1 cellular context compared by ENCODE assay signal in the genomic region with DNA sequence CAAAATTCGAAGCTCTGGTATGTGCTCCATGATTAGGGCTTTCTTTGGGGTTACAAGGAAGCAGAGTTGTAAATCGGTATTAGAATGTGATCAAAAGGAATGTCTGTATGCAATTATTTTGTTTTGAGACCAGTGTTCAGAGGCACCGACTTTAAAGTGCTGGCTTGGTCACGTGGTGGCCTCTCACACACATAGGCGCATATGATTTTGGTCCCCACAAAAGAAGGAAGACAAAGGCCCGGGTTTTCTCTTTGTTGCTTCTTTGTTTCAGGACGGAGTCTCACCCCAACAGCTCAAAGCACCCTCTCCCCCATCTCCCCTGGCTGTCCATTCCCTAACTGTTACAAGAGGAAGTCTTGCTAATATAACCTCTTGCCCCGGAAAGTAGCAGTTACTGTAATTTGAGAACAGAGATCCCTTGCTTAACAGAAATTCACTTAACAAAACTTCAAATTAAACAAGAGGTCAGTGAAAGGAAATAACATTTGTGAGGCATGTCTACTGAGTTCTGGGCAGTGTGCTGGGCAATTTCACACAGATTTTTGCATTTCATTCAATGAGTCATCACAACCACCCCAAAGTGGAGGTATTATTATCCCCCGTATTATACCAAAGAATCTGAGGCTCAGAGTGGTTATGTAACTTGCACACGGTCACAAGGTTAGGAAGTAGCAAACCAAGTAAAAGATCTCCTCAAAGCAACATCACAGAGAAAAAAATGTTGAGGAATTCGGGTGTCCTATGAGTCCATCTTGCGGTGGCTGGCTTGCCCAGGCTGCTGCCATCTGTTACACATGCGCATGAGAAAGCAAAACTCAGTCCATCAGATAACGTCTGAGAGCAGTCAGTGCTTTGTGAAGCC.
TF ChIP-seq lines count a peak whose summit lies in the region.

No MANE protein-coding gene starts in this region.

TF ChIP-seq in K562, 482 proteins besides CTCF, POLR2A, EP300 and RAD21 (continued from another document):
- TF ChIP-seq ZNF407 (IDR thresholded peaks at IDR 0.05; ENCODE audit: low read depth) (no peak), RBM15 (IDR thresholded peaks at IDR 0.05; ENCODE audit: insufficient read depth, low read length) (no peak), PCBP1 (IDR thresholded peaks at IDR 0.05; ENCODE audit: low read depth, low read length, poor library complexity, severe bottlenecking) (no peak), ATF7 (IDR thresholded peaks at IDR 0.05) (no peak), MTA1 (IDR thresholded peaks at IDR 0.05; ENCODE audit: borderline replicate concordance) (no peak), CBFA2T2 (conservative IDR thresholded peaks at IDR 0.05) (peak; percentile 31), USF2 (CRISPR knock-in tag; IDR thresholded peaks at IDR 0.05) (peak; percentile 74), DIDO1 (tag; IDR thresholded peaks at IDR 0.05; ENCODE audit: low read depth) (no peak), ZNF133 (CRISPR knock-in tag; IDR thresholded peaks at IDR 0.05) (no peak), HNRNPH1 (optimal IDR thresholded peaks at IDR 0.05; ENCODE audit: low read depth, low read length) (no peak), DPF2 (IDR thresholded peaks at IDR 0.05) (peak; percentile 17; the same call in 1 of the 2 replicates), RBM17 (IDR thresholded peaks at IDR 0.05; ENCODE audit: borderline replicate concordance, low read depth, low read length) (no peak), NRF1 (conservative IDR thresholded peaks at IDR 0.05 in 1 of 2, IDR thresholded peaks at IDR 0.05 in 1 of 2) (peak; percentile 85 to 88), MAFG (tag; conservative IDR thresholded peaks at IDR 0.05) (peak; percentile 43; the same call in 1 of the 2 replicates), BRCA1 (IDR thresholded peaks at IDR 0.05) (no peak), BRCA1 (CRISPR knock-in tag; IDR thresholded peaks at IDR 0.05) (no peak), CCAR2 (IDR thresholded peaks at IDR 0.05; ENCODE audit: low read depth, low read length) (no peak), SETDB1 (IDR thresholded peaks at IDR 0.05; ENCODE audit: low read length) (no peak), ZNF316 (IDR thresholded peaks at IDR 0.05) (peak; percentile 15; the same call in 1 of the 2 replicates), BMI1 (IDR thresholded peaks at IDR 0.05; ENCODE audit: low read length) (no peak), L3MBTL2 (IDR thresholded peaks at IDR 0.05) (peak; percentile 81), YBX1 (IDR thresholded peaks at IDR 0.05) (no peak), ZNF124 (CRISPR knock-in tag; IDR thresholded peaks at IDR 0.05) (no peak), SOX6 (IDR thresholded peaks at IDR 0.05) (no peak), MTF1 (CRISPR knock-in tag; IDR thresholded peaks at IDR 0.05; ENCODE audit: borderline replicate concordance) (no peak), PTTG1 (tag; IDR thresholded peaks at IDR 0.05; ENCODE audit: low read depth) (0 out of 2 replicates have a peak, but pooled peaks have one; percentile 31), GATAD2A (IDR thresholded peaks at IDR 0.05) (no peak)
- TF ChIP-seq, protein P1, sequence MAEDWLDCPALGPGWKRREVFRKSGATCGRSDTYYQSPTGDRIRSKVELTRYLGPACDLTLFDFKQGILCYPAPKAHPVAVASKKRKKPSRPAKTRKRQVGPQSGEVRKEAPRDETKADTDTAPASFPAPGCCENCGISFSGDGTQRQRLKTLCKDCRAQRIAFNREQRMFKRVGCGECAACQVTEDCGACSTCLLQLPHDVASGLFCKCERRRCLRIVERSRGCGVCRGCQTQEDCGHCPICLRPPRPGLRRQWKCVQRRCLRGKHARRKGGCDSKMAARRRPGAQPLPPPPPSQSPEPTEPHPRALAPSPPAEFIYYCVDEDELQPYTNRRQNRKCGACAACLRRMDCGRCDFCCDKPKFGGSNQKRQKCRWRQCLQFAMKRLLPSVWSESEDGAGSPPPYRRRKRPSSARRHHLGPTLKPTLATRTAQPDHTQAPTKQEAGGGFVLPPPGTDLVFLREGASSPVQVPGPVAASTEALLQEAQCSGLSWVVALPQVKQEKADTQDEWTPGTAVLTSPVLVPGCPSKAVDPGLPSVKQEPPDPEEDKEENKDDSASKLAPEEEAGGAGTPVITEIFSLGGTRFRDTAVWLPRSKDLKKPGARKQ (CRISPR knock-in tag; IDR thresholded peaks at IDR 0.05) = no peak
- TF ChIP-seq, protein P2, sequence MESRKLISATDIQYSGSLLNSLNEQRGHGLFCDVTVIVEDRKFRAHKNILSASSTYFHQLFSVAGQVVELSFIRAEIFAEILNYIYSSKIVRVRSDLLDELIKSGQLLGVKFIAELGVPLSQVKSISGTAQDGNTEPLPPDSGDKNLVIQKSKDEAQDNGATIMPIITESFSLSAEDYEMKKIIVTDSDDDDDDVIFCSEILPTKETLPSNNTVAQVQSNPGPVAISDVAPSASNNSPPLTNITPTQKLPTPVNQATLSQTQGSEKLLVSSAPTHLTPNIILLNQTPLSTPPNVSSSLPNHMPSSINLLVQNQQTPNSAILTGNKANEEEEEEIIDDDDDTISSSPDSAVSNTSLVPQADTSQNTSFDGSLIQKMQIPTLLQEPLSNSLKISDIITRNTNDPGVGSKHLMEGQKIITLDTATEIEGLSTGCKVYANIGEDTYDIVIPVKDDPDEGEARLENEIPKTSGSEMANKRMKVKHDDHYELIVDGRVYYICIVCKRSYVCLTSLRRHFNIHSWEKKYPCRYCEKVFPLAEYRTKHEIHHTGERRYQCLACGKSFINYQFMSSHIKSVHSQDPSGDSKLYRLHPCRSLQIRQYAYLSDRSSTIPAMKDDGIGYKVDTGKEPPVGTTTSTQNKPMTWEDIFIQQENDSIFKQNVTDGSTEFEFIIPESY (CRISPR knock-in tag; IDR thresholded peaks at IDR 0.05) = no peak
- TF ChIP-seq, protein P3, sequence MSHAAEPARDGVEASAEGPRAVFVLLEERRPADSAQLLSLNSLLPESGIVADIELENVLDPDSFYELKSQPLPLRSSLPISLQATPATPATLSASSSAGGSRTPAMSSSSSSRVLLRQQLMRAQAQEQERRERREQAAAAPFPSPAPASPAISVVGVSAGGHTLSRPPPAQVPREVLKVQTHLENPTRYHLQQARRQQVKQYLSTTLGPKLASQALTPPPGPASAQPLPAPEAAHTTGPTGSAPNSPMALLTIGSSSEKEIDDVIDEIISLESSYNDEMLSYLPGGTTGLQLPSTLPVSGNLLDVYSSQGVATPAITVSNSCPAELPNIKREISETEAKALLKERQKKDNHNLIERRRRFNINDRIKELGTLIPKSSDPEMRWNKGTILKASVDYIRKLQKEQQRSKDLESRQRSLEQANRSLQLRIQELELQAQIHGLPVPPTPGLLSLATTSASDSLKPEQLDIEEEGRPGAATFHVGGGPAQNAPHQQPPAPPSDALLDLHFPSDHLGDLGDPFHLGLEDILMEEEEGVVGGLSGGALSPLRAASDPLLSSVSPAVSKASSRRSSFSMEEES (CRISPR knock-in tag; IDR thresholded peaks at IDR 0.05) = peak; percentile 79
- TF ChIP-seq, protein P4, sequence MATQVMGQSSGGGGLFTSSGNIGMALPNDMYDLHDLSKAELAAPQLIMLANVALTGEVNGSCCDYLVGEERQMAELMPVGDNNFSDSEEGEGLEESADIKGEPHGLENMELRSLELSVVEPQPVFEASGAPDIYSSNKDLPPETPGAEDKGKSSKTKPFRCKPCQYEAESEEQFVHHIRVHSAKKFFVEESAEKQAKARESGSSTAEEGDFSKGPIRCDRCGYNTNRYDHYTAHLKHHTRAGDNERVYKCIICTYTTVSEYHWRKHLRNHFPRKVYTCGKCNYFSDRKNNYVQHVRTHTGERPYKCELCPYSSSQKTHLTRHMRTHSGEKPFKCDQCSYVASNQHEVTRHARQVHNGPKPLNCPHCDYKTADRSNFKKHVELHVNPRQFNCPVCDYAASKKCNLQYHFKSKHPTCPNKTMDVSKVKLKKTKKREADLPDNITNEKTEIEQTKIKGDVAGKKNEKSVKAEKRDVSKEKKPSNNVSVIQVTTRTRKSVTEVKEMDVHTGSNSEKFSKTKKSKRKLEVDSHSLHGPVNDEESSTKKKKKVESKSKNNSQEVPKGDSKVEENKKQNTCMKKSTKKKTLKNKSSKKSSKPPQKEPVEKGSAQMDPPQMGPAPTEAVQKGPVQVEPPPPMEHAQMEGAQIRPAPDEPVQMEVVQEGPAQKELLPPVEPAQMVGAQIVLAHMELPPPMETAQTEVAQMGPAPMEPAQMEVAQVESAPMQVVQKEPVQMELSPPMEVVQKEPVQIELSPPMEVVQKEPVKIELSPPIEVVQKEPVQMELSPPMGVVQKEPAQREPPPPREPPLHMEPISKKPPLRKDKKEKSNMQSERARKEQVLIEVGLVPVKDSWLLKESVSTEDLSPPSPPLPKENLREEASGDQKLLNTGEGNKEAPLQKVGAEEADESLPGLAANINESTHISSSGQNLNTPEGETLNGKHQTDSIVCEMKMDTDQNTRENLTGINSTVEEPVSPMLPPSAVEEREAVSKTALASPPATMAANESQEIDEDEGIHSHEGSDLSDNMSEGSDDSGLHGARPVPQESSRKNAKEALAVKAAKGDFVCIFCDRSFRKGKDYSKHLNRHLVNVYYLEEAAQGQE (CRISPR knock-in tag; IDR thresholded peaks at IDR 0.05; ENCODE audit: low read depth) = no peak
